In genomic region chr4:41881931-41882621, GRCh38 we compare ENCODE assay signal across 8 cellular contexts. TPM values are rescaled to one million over a fixed set of nuclear protein-coding genes. Genes with fewer than 3 reads are reported as not detected.
DNase-seq lines count a peak whose midpoint lies in the region; ATAC-seq, FAIRE-seq and TF ChIP-seq lines count a peak whose summit lies in the region.

No MANE protein-coding gene starts in this region.

- DNase-seq in DMS53 (lab: John Stamatoyannopoulos, UW) (peak; percentile 76), MM.1S (peak; percentile 12), epithelial cell of esophagus (ENCODE audit: low read depth) (no peak), pancreas (peak in 1 of 6 donors; percentile 76), HUDEP-2 (lab: John Stamatoyannopoulos, UW; ENCODE audit: unreplicated experiment in 76 of 76) (no peak), NCI-H526 treated with DMSO at 0.1 percent for 48 hours (lab: John Stamatoyannopoulos, UW) (no peak), GOT3 (lab: John Stamatoyannopoulos, UW) (no peak)

- H3K79me2 ChIP-seq in MM.1S (ENCODE audit: low read length): no peaks in the 10 kb centered on the region

- no peaks in the 10 kb centered on the region for H3F3A ChIP-seq in MM.1S (ENCODE audit: insufficient read depth, low read length)

- intact Hi-C loops in pancreas (cut with DNase I): loop anchor here in 2 of 3 donors (5.0 to 10.0 kb wide), 2 partner anchors 190 to 597 kb away; no protein-coding TSS in a partner anchor

- ATAC-seq in pancreas (peak in 3 of 4 donors; percentile 15 to 30 (median 22)), GM19351 (IDR thresholded peaks at IDR 0.05; ENCODE audit: unreplicated experiment) (no peak)

- peak overlapping the region; percentile 18 for H2AFZ ChIP-seq in MM.1S (ENCODE audit: low read length)

- H3K9me2 ChIP-seq in MM.1S (replicated peaks; ENCODE audit: insufficient read depth, low read length): no peaks in the 10 kb centered on the region

- 3 to 4% methylated on average over 53 of the region's 53 CpGs for WGBS in pancreas, 2 donors

- peak overlapping the region; percentile 79 for H3K4me2 ChIP-seq in MM.1S (ENCODE audit: low read depth, low read length)

- H3K27ac ChIP-seq in MM.1S (ENCODE audit: low read length) (no peak overlapping the region), pancreas (no peak overlapping the region)

- H3K27me3 ChIP-seq in MM.1S (replicated peaks; ENCODE audit: insufficient read depth, low read length) (peaks cover 17% of the 10 kb centered on the region), pancreas (peaks cover 0 to 37% (median 9%) of the 10 kb centered on the region in 4 donors)

- H4K20me1 ChIP-seq in MM.1S (ENCODE audit: insufficient read depth, low read length): no peaks in the 10 kb centered on the region

- no peak for FAIRE-seq in pancreas (lab: Jason Lieb, UNC)

- H3K9ac ChIP-seq in MM.1S (ENCODE audit: low read length): no peak overlapping the region

- no peaks in the 10 kb centered on the region for H3K9me3 ChIP-seq in MM.1S (replicated peaks; ENCODE audit: insufficient read depth, low read length)
- no peaks in the 10 kb centered on the region for H3K9me3 ChIP-seq in pancreas

- peak overlapping the region; percentile 50 for H3K4me3 ChIP-seq in MM.1S (ENCODE audit: low read length)
- peak overlapping the region; percentile 3 for H3K4me3 ChIP-seq in epithelial cell of esophagus (ENCODE audit: low read length)
- peak overlapping the region in 3 of 4 donors; percentile 9 to 41 (median 25) for H3K4me3 ChIP-seq in pancreas

- H3K4me1 ChIP-seq in MM.1S (ENCODE audit: low read length) (no peaks in the 10 kb centered on the region), pancreas (peaks cover 0 to 15% (median 15%) of the 10 kb centered on the region in 3 donors)

- H3K36me3 ChIP-seq in MM.1S (replicated peaks; ENCODE audit: insufficient read depth, low read length) (no peaks in the 10 kb centered on the region), pancreas (no peaks in the 10 kb centered on the region)

- TF ChIP-seq CTCF in MM.1S (IDR thresholded peaks at IDR 0.05; ENCODE audit: low read length) (no peak), epithelial cell of esophagus (IDR thresholded peaks at IDR 0.05; ENCODE audit: insufficient read depth, low read depth, low read length, missing control alignments) (no peak), pancreas (IDR thresholded peaks at IDR 0.05) (no peak)

RNA-seq across cellular contexts. Expression of gene TMEM33, which starts 53.2 kb away (rescaled TPM):
- 10 to 100 TPM; 12.6 to 31.4 (median 22.8) TPM for total RNA-seq in pancreas
- polyA plus RNA-seq in pancreas: 1 to 10 TPM; 4.2 to 7.2 TPM

Comparison
In these comparisons a context has a peak if more than half of its experiments do, and no peak if none do; other contexts are left out.
1. DNase-seq: peak in DMS53 (single experiment) and MM.1S (single experiment); none in epithelial cell of esophagus (single experiment), HUDEP-2 (0 of 76), NCI-H526 treated with DMSO at 0.1 percent for 48 hours (single experiment) and GOT3 (single experiment).
2. Peak in every context shown above with its lines, with median percentiles within 50 percentile points of each other: H3K4me3 ChIP-seq.